Comparison of ENCODE assay signal across 8 cellular contexts in genomic region chr11:101326141-101326540, GRCh38.
"Had no signal": no experiment of that assay in that cellular context is flagged by ENCODE, and none has a peak within 500 bp of the region (broad histone marks: within the 10 kb centered on the region; RNA-seq: fewer than 3 reads in every experiment).

No MANE protein-coding gene starts in this region.

- H3K4me1 ChIP-seq: HAP-1 had no signal

- H3K9me3 ChIP-seq: HAP-1 had no signal

- DNase-seq: GM23248, GOT3, H7, HFFc6, IMR-90 had no signal

- ATAC-seq: HCT116, K562 had no signal

- H3K4me3 ChIP-seq: GM23248, HAP-1, K562 had no signal

- H3K27ac ChIP-seq: GM23248 had no signal

- H3K36me3 ChIP-seq: HAP-1 had no signal
